16 cellular contexts compared by ENCODE assay signal in genomic region chr5:176342766-176343458, GRCh38. TPM values are rescaled to one million over a fixed set of nuclear protein-coding genes. Genes with fewer than 3 reads are reported as not detected.
DNase-seq lines count a peak whose midpoint lies in the region; ATAC-seq and TF ChIP-seq lines count a peak whose summit lies in the region.
"Had no signal": no experiment of that assay in that cellular context is flagged by ENCODE, and none has a peak within 500 bp of the region (broad histone marks: within the 10 kb centered on the region; RNA-seq: fewer than 3 reads in every experiment).

No MANE protein-coding gene starts in this region.

- TF ChIP-seq POLR2A in erythroblast (IDR thresholded peaks at IDR 0.05; ENCODE audit: low read length), result no peak

- H3K4me1 ChIP-seq in HEK293 (ENCODE audit: control insufficient read depth, insufficient read depth, low read length), result no peaks in the 10 kb centered on the region

- H3K27ac Mint-ChIP-seq in activated T-cell treated with anti-CD3 and anti-CD28 coated beads, Interleukin-2, amount 50 U/mL, for 72 hours, result peak overlapping the region; percentile 74
- H3K27ac Mint-ChIP-seq in memory B cell, result peak overlapping the region; percentile 48
- H3K27ac Mint-ChIP-seq in activated CD4-positive, alpha-beta memory T cell treated with anti-CD3 and anti-CD28 coated beads for 36 hours, result no peak overlapping the region

- no peaks in the 10 kb centered on the region for H3K27me3 Mint-ChIP-seq in activated T-cell treated with anti-CD3 and anti-CD28 coated beads, Interleukin-2, amount 50 U/mL, for 72 hours (ENCODE audit: low read depth)
- no peaks in the 10 kb centered on the region for H3K27me3 Mint-ChIP-seq in activated T-cell treated with anti-CD3 and anti-CD28 coated beads, Interleukin-2, amount 50 U/mL, for 4 hours (ENCODE audit: low read depth)
- H3K27me3 Mint-ChIP-seq in memory B cell, result no peaks in the 10 kb centered on the region
- no peaks in the 10 kb centered on the region for H3K27me3 Mint-ChIP-seq in activated CD4-positive, alpha-beta memory T cell treated with anti-CD3 and anti-CD28 coated beads for 36 hours

- H3K4me1 Mint-ChIP-seq in activated T-cell treated with anti-CD3 and anti-CD28 coated beads, Interleukin-2, amount 50 U/mL, for 72 hours (ENCODE audit: low read depth), result no peaks in the 10 kb centered on the region
- H3K4me1 Mint-ChIP-seq in activated T-cell treated with anti-CD3 and anti-CD28 coated beads, Interleukin-2, amount 50 U/mL, for 4 hours (ENCODE audit: low read depth), result no peaks in the 10 kb centered on the region
- no peaks in the 10 kb centered on the region for H3K4me1 Mint-ChIP-seq in memory B cell
- no peaks in the 10 kb centered on the region for H3K4me1 Mint-ChIP-seq in activated CD4-positive, alpha-beta memory T cell treated with anti-CD3 and anti-CD28 coated beads for 36 hours (ENCODE audit: low read depth)

- H3K36me3 Mint-ChIP-seq in activated T-cell treated with anti-CD3 and anti-CD28 coated beads, Interleukin-2, amount 50 U/mL, for 72 hours (ENCODE audit: insufficient read depth in 2 of 2), result no peaks in the 10 kb centered on the region
- H3K36me3 Mint-ChIP-seq in activated T-cell treated with anti-CD3 and anti-CD28 coated beads, Interleukin-2, amount 50 U/mL, for 4 hours (ENCODE audit: insufficient read depth), result peaks cover 26% of the 10 kb centered on the region
- H3K36me3 Mint-ChIP-seq in memory B cell, result peaks cover 12% of the 10 kb centered on the region
- peaks cover 10% of the 10 kb centered on the region for H3K36me3 Mint-ChIP-seq in activated CD4-positive, alpha-beta memory T cell treated with anti-CD3 and anti-CD28 coated beads for 36 hours

- H3K9me3 Mint-ChIP-seq in activated T-cell treated with anti-CD3 and anti-CD28 coated beads, Interleukin-2, amount 50 U/mL, for 72 hours, result no peaks in the 10 kb centered on the region
- H3K9me3 Mint-ChIP-seq in activated T-cell treated with anti-CD3 and anti-CD28 coated beads, Interleukin-2, amount 50 U/mL, for 4 hours, result no peaks in the 10 kb centered on the region
- no peaks in the 10 kb centered on the region for H3K9me3 Mint-ChIP-seq in memory B cell
- H3K9me3 Mint-ChIP-seq in activated CD4-positive, alpha-beta memory T cell treated with anti-CD3 and anti-CD28 coated beads for 36 hours, result no peaks in the 10 kb centered on the region

- H3K4me3 ChIP-seq in HEK293 (ENCODE audit: low read depth, low read length), result no peak overlapping the region
- H3K4me3 ChIP-seq: GM23248 had no signal

- intact Hi-C loops in activated CD4-positive, alpha-beta memory T cell treated with anti-CD3 and anti-CD28 coated beads for 36 hours (cut with micrococcal nuclease), result no loop called here

- no peaks in the 10 kb centered on the region for H3K9me3 ChIP-seq in HEK293 (ENCODE audit: control insufficient read depth, insufficient read depth, low read depth, low read length)

- CTCF ChIA-PET in HEK293 (lab: Yijun Ruan, JAX), result interaction anchor here (0.6 to 0.7 kb wide), 2 partner anchors 45 to 105 kb away, joined by 3 read pairs; no protein-coding TSS in a partner anchor
- CTCF ChIA-PET in activated CD4-positive, alpha-beta memory T cell treated with anti-CD3 and anti-CD28 coated beads for 36 hours (lab: Charles Lee), result no interaction called here

- POLR2A ChIA-PET in HEK293 (lab: Yijun Ruan, JAX), result no interaction called here
- POLR2A ChIA-PET in activated CD4-positive, alpha-beta memory T cell treated with anti-CD3 and anti-CD28 coated beads for 36 hours (lab: Charles Lee), result no interaction called here

- peaks cover 35 to 75% of the 10 kb centered on the region in 2 experiments for H3K36me3 ChIP-seq in HEK293 (ENCODE audit: control insufficient read depth in 2 of 2, insufficient read depth in 1 of 2, low read length in 2 of 2)

- no peak for TF ChIP-seq CTCF in HEK293 (tag by site-specific recombination; IDR thresholded peaks at IDR 0.05)

- no peak for ATAC-seq in activated T-cell treated with anti-CD3 and anti-CD28 coated beads, Interleukin-2, amount 50 U/mL, for 72 hours (replicated peaks in 1 of 2)
- no peak for ATAC-seq in activated T-cell treated with anti-CD3 and anti-CD28 coated beads, Interleukin-2, amount 50 U/mL, for 4 hours
- peak; percentile 84 for ATAC-seq in SK-N-SH treated with all-trans-retinoic acid at 6 μM for 48 hours
- ATAC-seq in memory B cell (ENCODE audit: low read depth), result no peak

- no peak overlapping the region for H3K4me3 Mint-ChIP-seq in activated T-cell treated with anti-CD3 and anti-CD28 coated beads, Interleukin-2, amount 50 U/mL, for 72 hours
- no peak overlapping the region for H3K4me3 Mint-ChIP-seq in activated T-cell treated with anti-CD3 and anti-CD28 coated beads, Interleukin-2, amount 50 U/mL, for 4 hours
- no peak overlapping the region for H3K4me3 Mint-ChIP-seq in memory B cell
- H3K4me3 Mint-ChIP-seq in activated CD4-positive, alpha-beta memory T cell treated with anti-CD3 and anti-CD28 coated beads for 36 hours, result no peak overlapping the region

- no peak overlapping the region for H3K27ac ChIP-seq in HEK293 (ENCODE audit: extremely low read depth, low read depth, low read length)
- H3K27ac ChIP-seq: GM23248 had no signal

- DNase-seq in activated T-cell treated with anti-CD3 and anti-CD28 coated beads, Interleukin-2, amount 50 U/mL, for 72 hours, result no peak
- no peak for DNase-seq in activated T-cell treated with anti-CD3 and anti-CD28 coated beads, Interleukin-2, amount 50 U/mL, for 4 hours
- DNase-seq in memory B cell (ENCODE audit: low spot score in 2 of 2) (no peak), NCI-H2081 (lab: John Stamatoyannopoulos, UW) (no peak), erythroblast (lab: John Stamatoyannopoulos, UW) (no peak)
- no peak for DNase-seq in activated CD4-positive, alpha-beta memory T cell treated with anti-CD3 and anti-CD28 coated beads for 36 hours
- DNase-seq: AML-193, DMS79 treated with DMSO at 0.1 percent for 48 hours, GM23248, KG1, NCI-H1092, OCI-M1, RPMI8226 had no signal

TF ChIP-seq in HEK293, 187 proteins besides CTCF, POLR2A, EP300 and RAD21:
- TF ChIP-seq PRDM6 (tag by site-specific recombination; IDR thresholded peaks at IDR 0.05) (peak; percentile 83), ZBTB20 (tag by site-specific recombination; IDR thresholded peaks at IDR 0.05) (no peak), ZXDB (tag by site-specific recombination; IDR thresholded peaks at IDR 0.05) (no peak), ZNF664 (tag by site-specific recombination; IDR thresholded peaks at IDR 0.05) (peak; percentile 87), SP7 (tag by site-specific recombination; IDR thresholded peaks at IDR 0.05) (peak; percentile 47; the same call in 1 of the 2 replicates)

TF ChIP-seq in SK-N-SH treated with all-trans-retinoic acid at 6 μM for 48 hours, 23 proteins besides CTCF, POLR2A, EP300 and RAD21:
- TF ChIP-seq ARNTL (CRISPR knock-in tag; IDR thresholded peaks at IDR 0.05; ENCODE audit: borderline replicate concordance, low read depth) (no peak), TOX (CRISPR knock-in tag; IDR thresholded peaks at IDR 0.05; ENCODE audit: borderline replicate concordance) (0 out of 2 replicates have a peak, but pooled peaks have one; percentile 41)
- TF ChIP-seq, protein P1, sequence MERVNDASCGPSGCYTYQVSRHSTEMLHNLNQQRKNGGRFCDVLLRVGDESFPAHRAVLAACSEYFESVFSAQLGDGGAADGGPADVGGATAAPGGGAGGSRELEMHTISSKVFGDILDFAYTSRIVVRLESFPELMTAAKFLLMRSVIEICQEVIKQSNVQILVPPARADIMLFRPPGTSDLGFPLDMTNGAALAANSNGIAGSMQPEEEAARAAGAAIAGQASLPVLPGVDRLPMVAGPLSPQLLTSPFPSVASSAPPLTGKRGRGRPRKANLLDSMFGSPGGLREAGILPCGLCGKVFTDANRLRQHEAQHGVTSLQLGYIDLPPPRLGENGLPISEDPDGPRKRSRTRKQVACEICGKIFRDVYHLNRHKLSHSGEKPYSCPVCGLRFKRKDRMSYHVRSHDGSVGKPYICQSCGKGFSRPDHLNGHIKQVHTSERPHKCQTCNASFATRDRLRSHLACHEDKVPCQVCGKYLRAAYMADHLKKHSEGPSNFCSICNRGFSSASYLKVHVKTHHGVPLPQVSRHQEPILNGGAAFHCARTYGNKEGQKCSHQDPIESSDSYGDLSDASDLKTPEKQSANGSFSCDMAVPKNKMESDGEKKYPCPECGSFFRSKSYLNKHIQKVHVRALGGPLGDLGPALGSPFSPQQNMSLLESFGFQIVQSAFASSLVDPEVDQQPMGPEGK (CRISPR knock-in tag; IDR thresholded peaks at IDR 0.05; ENCODE audit: borderline replicate concordance), result no peak
TF ChIP-seq in SK-N-SH treated with all-trans-retinoic acid at 6 μM for 48 hours: peak in this region for 1.

RNA-seq across cellular contexts. Expression of gene KIAA1191, which starts 18.7 kb away (rescaled TPM):
- 10 to 100 TPM; 56.7 to 59.0 TPM for total RNA-seq in activated T-cell treated with anti-CD3 and anti-CD28 coated beads, Interleukin-2, amount 50 U/mL, for 72 hours
- total RNA-seq in activated T-cell treated with anti-CD3 and anti-CD28 coated beads, Interleukin-2, amount 50 U/mL, for 4 hours, result 10 to 100 TPM; 33.0 to 36.2 (median 34.1) TPM
- total RNA-seq in activated CD4-positive, alpha-beta memory T cell treated with anti-CD3 and anti-CD28 coated beads for 36 hours, result 10 to 100 TPM; 35.3 to 40.3 TPM

RNA-seq across cellular contexts. Expression of gene ARL10, which starts 22.4 kb away (rescaled TPM):
- 10 to 100 TPM in 1 of 2 donors, 1 to 10 TPM in 1; 7.5 to 14.0 TPM for total RNA-seq in activated T-cell treated with anti-CD3 and anti-CD28 coated beads, Interleukin-2, amount 50 U/mL, for 72 hours
- 1 to 10 TPM; 7.0 to 8.6 (median 7.9) TPM for total RNA-seq in activated T-cell treated with anti-CD3 and anti-CD28 coated beads, Interleukin-2, amount 50 U/mL, for 4 hours
- 10 to 100 TPM in 1 of 2 experiments, 1 to 10 TPM in 1; 9.3 to 12.2 TPM for total RNA-seq in activated CD4-positive, alpha-beta memory T cell treated with anti-CD3 and anti-CD28 coated beads for 36 hours
- total RNA-seq: NCI-H460 had no signal

RNA-seq across cellular contexts. Expression of gene NOP16, which starts 45.5 kb away (rescaled TPM):
- 10 to 100 TPM; 41.8 to 42.3 TPM for total RNA-seq in activated T-cell treated with anti-CD3 and anti-CD28 coated beads, Interleukin-2, amount 50 U/mL, for 72 hours
- 100 to 1,000 TPM; 247 to 262 (median 255) TPM for total RNA-seq in activated T-cell treated with anti-CD3 and anti-CD28 coated beads, Interleukin-2, amount 50 U/mL, for 4 hours
- total RNA-seq in activated CD4-positive, alpha-beta memory T cell treated with anti-CD3 and anti-CD28 coated beads for 36 hours, result 10 to 100 TPM; 52.5 to 57.6 TPM

RNA-seq across cellular contexts. Expression of gene HIGD2A, which starts 45.6 kb away (rescaled TPM):
- total RNA-seq in activated T-cell treated with anti-CD3 and anti-CD28 coated beads, Interleukin-2, amount 50 U/mL, for 72 hours, result 100 to 1,000 TPM; 109 to 135 TPM
- 100 to 1,000 TPM in 1 of 3 donors, 10 to 100 TPM in 2; 87.5 to 101 (median 95.8) TPM for total RNA-seq in activated T-cell treated with anti-CD3 and anti-CD28 coated beads, Interleukin-2, amount 50 U/mL, for 4 hours
- total RNA-seq in activated CD4-positive, alpha-beta memory T cell treated with anti-CD3 and anti-CD28 coated beads for 36 hours, result 100 to 1,000 TPM; 112 to 119 TPM

Comparison
In these comparisons a context has a peak if more than half of its experiments do, and no peak if none do; other contexts are left out.
1. RNA of gene NOP16, which starts 45.5 kb away (total RNA-seq): 247 to 262 TPM in activated T-cell treated with anti-CD3 and anti-CD28 coated beads, Interleukin-2, amount 50 U/mL, for 4 hours; 52.5 to 57.6 TPM in activated CD4-positive, alpha-beta memory T cell treated with anti-CD3 and anti-CD28 coated beads for 36 hours and 41.8 to 42.3 TPM in activated T-cell treated with anti-CD3 and anti-CD28 coated beads, Interleukin-2, amount 50 U/mL, for 72 hours; every median in the first group is over 4 times any median in the second.